In the genomic region with DNA sequence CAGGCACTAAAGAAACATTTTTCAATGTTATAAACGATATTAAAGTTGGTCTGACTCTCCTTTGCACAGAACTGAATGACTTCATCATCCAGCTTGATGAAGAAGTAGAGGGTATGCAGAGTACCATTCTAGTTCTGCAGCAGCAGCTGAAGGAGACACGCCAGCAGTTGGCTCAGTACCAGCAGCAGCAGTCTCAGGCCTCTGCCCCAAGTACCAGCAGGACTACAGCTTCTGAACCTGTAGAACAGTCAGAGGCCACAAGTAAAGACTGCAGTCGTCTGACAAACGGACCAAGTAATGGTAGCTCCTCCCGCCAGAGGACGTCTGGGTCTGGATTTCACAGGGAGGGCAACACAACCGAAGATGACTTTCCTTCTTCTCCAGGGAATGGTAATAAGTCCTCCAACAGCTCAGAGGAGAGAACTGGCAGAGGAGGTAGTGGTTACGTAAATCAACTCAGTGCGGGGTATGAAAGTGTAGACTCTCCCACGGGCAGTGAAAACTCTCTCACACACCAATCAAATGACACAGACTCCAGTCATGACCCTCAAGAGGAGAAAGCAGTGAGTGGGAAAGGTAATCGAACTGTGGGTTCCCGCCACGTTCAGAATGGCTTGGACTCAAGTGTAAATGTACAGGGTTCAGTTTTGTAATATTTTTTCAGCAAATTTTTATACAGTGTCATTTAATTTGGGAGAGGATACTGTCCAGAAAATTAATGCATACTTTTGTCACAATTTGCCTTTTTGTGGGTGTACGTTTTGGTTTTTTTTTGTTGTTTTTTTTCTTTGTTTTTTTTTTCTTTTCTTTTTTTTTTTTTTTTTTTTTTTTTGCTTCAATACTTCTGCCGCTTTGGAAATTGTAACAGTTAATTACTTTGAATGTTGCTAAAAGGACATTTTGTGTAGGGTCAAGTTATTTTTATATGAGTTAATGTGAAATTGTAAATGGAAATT, we compare ENCODE assay signal across 1 cellular context.
TF ChIP-seq lines count a peak whose summit lies in the region.

No MANE protein-coding gene starts in this region.

TF ChIP-seq in SK-N-SH, 30 proteins besides CTCF, POLR2A, EP300 and RAD21:
- TF ChIP-seq FOSL2 (IDR thresholded peaks at IDR 0.05; ENCODE audit: borderline replicate concordance, low read depth) (no peak), SIN3A (IDR thresholded peaks at IDR 0.05; ENCODE audit: borderline replicate concordance, low read depth, low read length) (no peak), ELF1 (IDR thresholded peaks at IDR 0.05) (no peak), GATA2 (CRISPR knock-in tag; IDR thresholded peaks at IDR 0.05) (no peak), POLR2AphosphoS5 (IDR thresholded peaks at IDR 0.05; ENCODE audit: low read depth, low read length) (no peak), IRF3 (IDR thresholded peaks at IDR 0.05; ENCODE audit: low read depth, low read length) (no peak), TEAD4 (IDR thresholded peaks at IDR 0.05; ENCODE audit: borderline replicate concordance, insufficient read depth) (no peak), JUND (IDR thresholded peaks at IDR 0.05) (no peak)
- TF ChIP-seq, protein P1, sequence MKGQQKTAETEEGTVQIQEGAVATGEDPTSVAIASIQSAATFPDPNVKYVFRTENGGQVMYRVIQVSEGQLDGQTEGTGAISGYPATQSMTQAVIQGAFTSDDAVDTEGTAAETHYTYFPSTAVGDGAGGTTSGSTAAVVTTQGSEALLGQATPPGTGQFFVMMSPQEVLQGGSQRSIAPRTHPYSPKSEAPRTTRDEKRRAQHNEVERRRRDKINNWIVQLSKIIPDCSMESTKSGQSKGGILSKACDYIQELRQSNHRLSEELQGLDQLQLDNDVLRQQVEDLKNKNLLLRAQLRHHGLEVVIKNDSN (IDR thresholded peaks at IDR 0.05; ENCODE audit: borderline replicate concordance, low read depth) = no peak
- TF ChIP-seq, protein P2, sequence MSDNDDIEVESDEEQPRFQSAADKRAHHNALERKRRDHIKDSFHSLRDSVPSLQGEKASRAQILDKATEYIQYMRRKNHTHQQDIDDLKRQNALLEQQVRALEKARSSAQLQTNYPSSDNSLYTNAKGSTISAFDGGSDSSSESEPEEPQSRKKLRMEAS (IDR thresholded peaks at IDR 0.05; ENCODE audit: low read depth) = no peak
